ENCODE assay signal across 9 cellular contexts in genomic region chr7:93148727-93149126, GRCh38. TPM values are rescaled to one million over a fixed set of nuclear protein-coding genes. Genes with fewer than 3 reads are reported as not detected.
A peak's percentile ranks its signal among the peaks of the same experiment; 100 is the strongest.
DNase-seq lines count a peak whose midpoint lies in the region; ATAC-seq and TF ChIP-seq lines count a peak whose summit lies in the region.
"Had no signal": no experiment of that assay in that cellular context is flagged by ENCODE, and none has a peak within 500 bp of the region (broad histone marks: within the 10 kb centered on the region; RNA-seq: fewer than 3 reads in every experiment).

No MANE protein-coding gene starts in this region.

- no peak overlapping the region for H2BK15ac ChIP-seq in mesendoderm (replicated peaks; ENCODE audit: low read depth)

- H3K79me1 ChIP-seq in mesendoderm (ENCODE audit: low read length): no peaks in the 10 kb centered on the region

- no peak overlapping the region for H4K8ac ChIP-seq in mesendoderm (ENCODE audit: low read depth, low read length)

- H3K4me3 ChIP-seq in left ventricle myocardium inferior: peak overlapping the region; percentile 67
- H3K4me3 ChIP-seq in mesendoderm (ENCODE audit: low read length): no peak overlapping the region
- peak overlapping the region in 1 of 4 donors; percentile 49 for H3K4me3 ChIP-seq in upper lobe of left lung
- no peak overlapping the region for H3K4me3 ChIP-seq in BE2C (ENCODE audit: low read depth, low read length)

- H3K27ac ChIP-seq in left ventricle myocardium inferior (replicated peaks) (peak overlapping the region; percentile 68), mesendoderm (ENCODE audit: low read depth, low read length) (no peak overlapping the region), upper lobe of left lung (peak overlapping the region; percentile 37 to 83 (median 74))

- peaks cover 18% of the 10 kb centered on the region for H3K36me3 ChIP-seq in left ventricle myocardium inferior
- no peaks in the 10 kb centered on the region for H3K36me3 ChIP-seq in mesendoderm (ENCODE audit: control insufficient read depth, insufficient read depth, low read length)
- H3K36me3 ChIP-seq in upper lobe of left lung: peaks cover 7 to 17% (median 7%) of the 10 kb centered on the region in 4 donors
- no peaks in the 10 kb centered on the region for H3K36me3 ChIP-seq in BE2C

- peaks cover 7% of the 10 kb centered on the region in 2 donors for H3K9me3 Mint-ChIP-seq in activated naive CD4-positive, alpha-beta T cell treated with anti-CD3 and anti-CD28 coated beads, Interleukin-2, amount 50 U/mL, for 72 hours

- no peak for TF ChIP-seq POLR2A in upper lobe of left lung (IDR thresholded peaks at IDR 0.05)

- H2BK5ac ChIP-seq in mesendoderm (ENCODE audit: low read length): no peak overlapping the region

- no peak overlapping the region for H3K4me2 ChIP-seq in mesendoderm (ENCODE audit: low read length)

- no peaks in the 10 kb centered on the region for H3K9me3 ChIP-seq in left ventricle myocardium inferior (replicated peaks)
- H3K9me3 ChIP-seq in upper lobe of left lung: no peaks in the 10 kb centered on the region
- no peaks in the 10 kb centered on the region for H3K9me3 ChIP-seq in BE2C

- no peak overlapping the region for H3K56ac ChIP-seq in mesendoderm (ENCODE audit: low read length)

- no peaks in the 10 kb centered on the region for H3K27me3 ChIP-seq in left ventricle myocardium inferior (ENCODE audit: low read depth)
- H3K27me3 ChIP-seq in mesendoderm (ENCODE audit: insufficient read depth, low read length, poor library complexity): no peaks in the 10 kb centered on the region
- no peaks in the 10 kb centered on the region for H3K27me3 ChIP-seq in upper lobe of left lung
- peaks cover 14% of the 10 kb centered on the region for H3K27me3 ChIP-seq in BE2C

- intact Hi-C loops in left ventricle myocardium inferior (cut with micrococcal nuclease) (no loop called here), Right ventricle myocardium superior (cut with DNase I) (no loop called here)

- H3K9ac ChIP-seq in mesendoderm (ENCODE audit: low read length): no peak overlapping the region

- H2BK120ac ChIP-seq in mesendoderm (ENCODE audit: low read depth, low read length): no peak overlapping the region

- peak overlapping the region; percentile 94 to 97 for H3K27ac Mint-ChIP-seq in activated naive CD4-positive, alpha-beta T cell treated with anti-CD3 and anti-CD28 coated beads, Interleukin-2, amount 50 U/mL, for 72 hours

- no peak overlapping the region for H4K5ac ChIP-seq in mesendoderm (ENCODE audit: low read length)

- H3K18ac ChIP-seq in mesendoderm (ENCODE audit: low read length): no peak overlapping the region

- no peak for TF ChIP-seq CTCF in left ventricle myocardium inferior (IDR thresholded peaks at IDR 0.05; ENCODE audit: borderline replicate concordance)
- no peak for TF ChIP-seq CTCF in upper lobe of left lung (IDR thresholded peaks at IDR 0.05)
- no peak for TF ChIP-seq CTCF in BE2C (IDR thresholded peaks at IDR 0.05; ENCODE audit: low read depth, low read length)

- no peak for ATAC-seq in Right ventricle myocardium superior (ENCODE audit: poor library complexity)
- no peak for ATAC-seq in activated naive CD4-positive, alpha-beta T cell treated with anti-CD3 and anti-CD28 coated beads, Interleukin-2, amount 50 U/mL, for 72 hours
- no peak for ATAC-seq in upper lobe of left lung (ENCODE audit: low FRiP score in 2 of 2)

- H2AK5ac ChIP-seq in mesendoderm (ENCODE audit: low read length): no peak overlapping the region

- H3K4me1 ChIP-seq in left ventricle myocardium inferior (peaks cover 23% of the 10 kb centered on the region), mesendoderm (ENCODE audit: control insufficient read depth, low read depth, low read length) (no peaks in the 10 kb centered on the region), upper lobe of left lung (peaks cover 20 to 24% (median 22%) of the 10 kb centered on the region in 4 donors), BE2C (no peaks in the 10 kb centered on the region)

- no peak overlapping the region for H3K23ac ChIP-seq in mesendoderm (ENCODE audit: low read length)

- WGBS in mesendoderm (ENCODE audit: extremely low coverage, insufficient coverage, low lambda C conversion rate): no CpG with 5 or more reads among the region's 3 CpGs
- 84 to 92% methylated on average over 3 of the region's 3 CpGs for WGBS in upper lobe of left lung, 2 donors

- H3K4ac ChIP-seq in mesendoderm (ENCODE audit: low read depth, low read length): no peak overlapping the region

- no peaks in the 10 kb centered on the region for H3K79me2 ChIP-seq in mesendoderm (ENCODE audit: control insufficient read depth, insufficient read depth, low read length)

- peaks cover 21 to 36% of the 10 kb centered on the region in 2 donors for H3K36me3 Mint-ChIP-seq in activated naive CD4-positive, alpha-beta T cell treated with anti-CD3 and anti-CD28 coated beads, Interleukin-2, amount 50 U/mL, for 72 hours

- no peak for TF ChIP-seq EP300 in upper lobe of left lung (IDR thresholded peaks at IDR 0.05)

- DNase-seq in left ventricle myocardium inferior (no peak), Right ventricle myocardium superior (no peak), mesendoderm (peak; percentile 18), upper lobe of left lung (no peak), HuH-7 (ENCODE audit: low spot score) (no peak), BE2C (no peak), superior temporal gyrus (ENCODE audit: extremely low spot score) (no peak)
- no peak for DNase-seq in activated naive CD4-positive, alpha-beta T cell treated with anti-CD3 and anti-CD28 coated beads, Interleukin-2, amount 50 U/mL, for 72 hours (ENCODE audit: low spot score in 2 of 2)
- DNase-seq: NCI-H146 had no signal

RNA-seq across cellular contexts. Expression of gene SAMD9L, which starts 0.5 kb away (rescaled TPM):
- total RNA-seq in left ventricle myocardium inferior (3.7 TPM), Right ventricle myocardium superior (3.7 TPM), upper lobe of left lung (10 to 100 TPM; 20.7 to 50.6 (median 32.5) TPM)
- total RNA-seq in activated naive CD4-positive, alpha-beta T cell treated with anti-CD3 and anti-CD28 coated beads, Interleukin-2, amount 50 U/mL, for 72 hours: 10 to 100 TPM in 1 of 2 donors, 1 to 10 TPM in 1; 9.3 to 35.2 TPM
- polyA plus RNA-seq in mesendoderm (2013, experiment 1 of 2): 0.01 TPM
- 0.01 TPM for polyA plus RNA-seq in mesendoderm (2013, experiment 2 of 2)
- not detected for polyA plus RNA-seq in BE2C (2012; ENCODE audit: insufficient read depth, insufficient read length, low read depth)

RNA-seq across cellular contexts. Expression of gene SAMD9, which starts 30.9 kb away (rescaled TPM):
- total RNA-seq in left ventricle myocardium inferior (2.8 TPM), Right ventricle myocardium superior (2.7 TPM), upper lobe of left lung (10 to 100 TPM in 5 of 6 donors, 1 to 10 TPM in 1; 5.3 to 19.1 (median 11.6) TPM)
- 10 to 100 TPM in 1 of 2 donors, 1 to 10 TPM in 1; 6.8 to 16.3 TPM for total RNA-seq in activated naive CD4-positive, alpha-beta T cell treated with anti-CD3 and anti-CD28 coated beads, Interleukin-2, amount 50 U/mL, for 72 hours
- 0.01 TPM for polyA plus RNA-seq in mesendoderm (2013, experiment 1 of 2)
- polyA plus RNA-seq in mesendoderm (2013, experiment 2 of 2): 0.01 TPM
- polyA plus RNA-seq in BE2C (2012; ENCODE audit: insufficient read depth, insufficient read length, low read depth): 0.23 TPM
